Comparison of ENCODE assay signal across 7 cellular contexts in the genomic region with DNA sequence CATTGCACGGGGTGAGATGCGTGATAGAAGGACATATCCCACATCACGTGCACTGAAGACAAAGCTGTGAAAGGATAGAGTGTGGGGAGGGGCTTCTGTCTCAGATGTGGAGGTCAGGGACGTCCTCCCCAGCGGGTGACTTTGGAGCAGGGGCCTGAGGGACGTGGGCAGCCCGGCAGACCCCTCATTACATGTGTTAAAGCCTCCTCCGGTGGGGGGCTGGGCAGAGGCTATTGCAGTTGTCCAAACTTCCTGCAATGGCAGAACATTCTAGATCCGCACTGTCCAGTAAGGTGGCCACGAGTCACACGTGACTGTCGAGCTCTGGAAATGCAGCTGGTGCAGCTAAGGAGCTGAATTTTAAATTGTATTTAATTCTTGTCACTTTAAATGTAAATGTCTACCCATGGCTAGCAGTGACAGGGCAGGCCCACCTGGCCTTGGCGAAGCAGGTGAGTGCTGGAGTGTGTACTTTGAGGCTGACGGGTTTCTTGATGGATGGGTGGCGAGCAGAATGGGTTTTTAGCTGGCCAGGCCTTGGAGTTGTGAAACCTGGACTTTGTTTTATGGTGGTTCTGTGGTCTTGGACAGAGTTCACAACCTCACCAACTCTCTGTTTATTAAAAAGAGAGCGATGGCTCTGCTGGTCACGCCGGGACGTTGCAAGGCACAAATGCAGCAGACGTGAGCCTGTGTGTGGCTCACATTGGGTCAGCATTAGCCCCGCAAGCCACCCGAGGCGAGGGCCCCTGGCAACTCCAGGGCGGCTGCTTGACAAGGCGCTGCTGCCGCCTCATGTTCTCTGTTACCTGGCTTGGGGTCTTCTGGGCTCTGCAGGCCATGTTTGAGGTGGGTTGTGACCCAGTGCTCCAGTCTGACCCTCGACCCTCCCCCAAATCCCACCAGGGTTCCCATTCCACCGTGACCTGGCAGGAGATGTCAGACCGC.
A peak's percentile ranks its signal among the peaks of the same experiment; 100 is the strongest.
DNase-seq lines count a peak whose midpoint lies in the region; ATAC-seq and TF ChIP-seq lines count a peak whose summit lies in the region.
"Not testable (repeated sequence)": the region's sequence is repeated elsewhere in the genome, so short reads cannot be mapped to it uniquely, and the experiment has no call there.

No MANE protein-coding gene starts in this region.

- in situ Hi-C loops in transverse colon (cut with MboI; ENCODE audit: low pct_ligation_motif_present in 1 of 4, low pct_unique_long_range_greater_than_20kb in 1 of 4, low sequenced_read_pairs in 3 of 4): not testable (repeated sequence)

- not testable (repeated sequence) for H3K79me2 ChIP-seq in HCT116 (ENCODE audit: insufficient read depth, low read length); Loucy (ENCODE audit: insufficient read depth, low read length); neural progenitor cell (ENCODE audit: low read depth)

- not testable (repeated sequence) for H3K9ac ChIP-seq in HCT116 (ENCODE audit: low read length); Loucy (ENCODE audit: low read depth, low read length, poor library complexity, severe bottlenecking); neural progenitor cell
- H3K9ac ChIP-seq in liver (ENCODE audit: low read depth in 1 of 2, low read length in 2 of 2): peak overlapping the region in 1 of 2 donors; percentile 39

- not testable (repeated sequence) for H2AFZ ChIP-seq in HCT116 (ENCODE audit: low read depth, low read length, poor library complexity, severe bottlenecking); neural progenitor cell (replicated peaks)
- peak overlapping the region; percentile 83 for H2AFZ ChIP-seq in Loucy (ENCODE audit: low read length)

- H4K20me1 ChIP-seq in HCT116 (ENCODE audit: insufficient read depth); Loucy (ENCODE audit: insufficient read depth, low read length, poor library complexity, severe bottlenecking); neural progenitor cell (ENCODE audit: low read depth): not testable (repeated sequence)

- H3K27me3 Mint-ChIP-seq in T-helper 1 cell treated with Interleukin-12 subunit alpha and Interleukin-12 subunit beta and Interleukin-4 antibody, amounts not matched to agents 30 μg/mL and 1 μg/mL, for 36 hours (ENCODE audit: low read depth); neural progenitor cell (ENCODE audit: insufficient read depth, low read depth): not testable (repeated sequence)

- not testable (repeated sequence) for H3K4me1 Mint-ChIP-seq in T-helper 1 cell treated with Interleukin-12 subunit alpha and Interleukin-12 subunit beta and Interleukin-4 antibody, amounts not matched to agents 30 μg/mL and 1 μg/mL, for 36 hours (ENCODE audit: low read depth)
- H3K4me1 Mint-ChIP-seq in neural progenitor cell: peaks cover 22% of the 10 kb centered on the region

- H3K4me3 Mint-ChIP-seq in T-helper 1 cell treated with Interleukin-12 subunit alpha and Interleukin-12 subunit beta and Interleukin-4 antibody, amounts not matched to agents 30 μg/mL and 1 μg/mL, for 36 hours; neural progenitor cell: not testable (repeated sequence)

- H3K27me3 ChIP-seq in HCT116 (ENCODE audit: insufficient read depth, low read length); Loucy (ENCODE audit: insufficient read depth, low read length, poor library complexity, severe bottlenecking); right atrium auricular region; liver (ENCODE audit: control insufficient read depth in 4 of 4, insufficient read depth in 4 of 4, low read length in 3 of 4); neural progenitor cell; transverse colon: not testable (repeated sequence)

- intact Hi-C loops in HCT116 (cut with micrococcal nuclease): loop anchor here (5.0 kb wide), 1 partner anchor 88 kb away; no protein-coding TSS in a partner anchor
- intact Hi-C loops in transverse colon (cut with DNase I; ENCODE audit: low total_unique reads): not testable (repeated sequence)

- not testable (repeated sequence) for H3K9me2 ChIP-seq in HCT116 (ENCODE audit: insufficient read depth); Loucy (replicated peaks; ENCODE audit: low read depth, low read length)

- TF ChIP-seq POLR2A in HCT116 (IDR thresholded peaks at IDR 0.05; ENCODE audit: borderline replicate concordance, extremely low read depth, insufficient read depth, insufficient read length); transverse colon (IDR thresholded peaks at IDR 0.05): not testable (repeated sequence)

- H3K4me1 ChIP-seq in HCT116 (ENCODE audit: control insufficient read depth in 1 of 2, insufficient read depth in 2 of 2, low read length in 2 of 2); Loucy (ENCODE audit: insufficient read depth, low read length, poor library complexity, severe bottlenecking); neural progenitor cell: not testable (repeated sequence)
- H3K4me1 ChIP-seq in right atrium auricular region (peaks cover 0 to 10% of the 10 kb centered on the region in 2 donors), liver (ENCODE audit: control insufficient read depth in 4 of 4, insufficient read depth in 4 of 4, low read length in 3 of 4) (peaks cover 0 to 19% (median 8%) of the 10 kb centered on the region in 4 donors), transverse colon (peaks cover 0 to 12% (median 5%) of the 10 kb centered on the region in 4 donors)

- H3K27ac ChIP-seq in HCT116 (ENCODE audit: low read depth, low read length); right atrium auricular region; neural progenitor cell: not testable (repeated sequence)
- H3K27ac ChIP-seq in liver (ENCODE audit: low read depth in 1 of 2, low read length in 2 of 2): peak overlapping the region; percentile 80 to 84
- H3K27ac ChIP-seq in transverse colon: peak overlapping the region in 3 of 4 donors; percentile 8 to 49 (median 39)

- H3F3A ChIP-seq in Loucy (ENCODE audit: low read depth); neural progenitor cell (ENCODE audit: low read depth): not testable (repeated sequence)

- POLR2A ChIA-PET in HCT116 (lab: Charles Lee): not testable (repeated sequence)

- RAD21 ChIA-PET in HCT116 (lab: Charles Lee; ENCODE audit: low non-redundant PET in 1 of 2, low total read pairs in 2 of 2, uncharacterized antibody in 2 of 2, unreplicated experiment in 2 of 2): not testable (repeated sequence)

- not testable (repeated sequence) for DNase-seq in HCT116 (ENCODE audit: low read depth, low spot score); neural progenitor cell (ENCODE audit: low spot score); transverse colon
- peak; percentile 28 for DNase-seq in right atrium auricular region (ENCODE audit: low spot score)

- TF ChIP-seq CTCF in HCT116 (IDR thresholded peaks at IDR 0.05 in 2 of 3, conservative IDR thresholded peaks at IDR 0.05 in 1 of 3; ENCODE audit: borderline replicate concordance in 1 of 3, insufficient read depth in 1 of 3, low read depth in 2 of 3, low read length in 2 of 3); Loucy (conservative IDR thresholded peaks at IDR 0.05; ENCODE audit: low read length); right atrium auricular region (IDR thresholded peaks at IDR 0.05); neural progenitor cell (IDR thresholded peaks at IDR 0.05); transverse colon (IDR thresholded peaks at IDR 0.05): not testable (repeated sequence)
- TF ChIP-seq CTCF in liver (IDR thresholded peaks at IDR 0.05; ENCODE audit: low read depth, low read length, missing input control): peak; percentile 16

- H3K36me3 ChIP-seq in HCT116 (ENCODE audit: control insufficient read depth in 1 of 2, insufficient read depth in 2 of 2, low read length in 2 of 2); Loucy (ENCODE audit: insufficient read depth, low read length); right atrium auricular region; liver (ENCODE audit: control insufficient read depth in 4 of 4, insufficient read depth in 3 of 4, low read depth in 1 of 4, low read length in 3 of 4); neural progenitor cell; transverse colon: not testable (repeated sequence)

- H3K27ac Mint-ChIP-seq in T-helper 1 cell treated with Interleukin-12 subunit alpha and Interleukin-12 subunit beta and Interleukin-4 antibody, amounts not matched to agents 30 μg/mL and 1 μg/mL, for 36 hours: peak overlapping the region; percentile 49
- H3K27ac Mint-ChIP-seq in neural progenitor cell: peak overlapping the region; percentile 83

- not testable (repeated sequence) for BruUV-seq in HCT116 (replicated peaks; lab: Mats Ljungman, UMichigan)

- TF ChIP-seq EP300 in transverse colon (IDR thresholded peaks at IDR 0.05; ENCODE audit: low read depth): not testable (repeated sequence)

- H3K36me3 Mint-ChIP-seq in T-helper 1 cell treated with Interleukin-12 subunit alpha and Interleukin-12 subunit beta and Interleukin-4 antibody, amounts not matched to agents 30 μg/mL and 1 μg/mL, for 36 hours (ENCODE audit: low read depth); neural progenitor cell: not testable (repeated sequence)

- H3K9me3 Mint-ChIP-seq in T-helper 1 cell treated with Interleukin-12 subunit alpha and Interleukin-12 subunit beta and Interleukin-4 antibody, amounts not matched to agents 30 μg/mL and 1 μg/mL, for 36 hours; neural progenitor cell: not testable (repeated sequence)

- peak overlapping the region; percentile 25 for H3K4me2 ChIP-seq in HCT116 (ENCODE audit: low read length)
- H3K4me2 ChIP-seq in Loucy (ENCODE audit: low read depth, low read length, poor library complexity, severe bottlenecking); neural progenitor cell: not testable (repeated sequence)

- not testable (repeated sequence) for ATAC-seq in HCT116

- H3K4me3 ChIP-seq in HCT116 (replicated peaks in 1 of 2; ENCODE audit: low read depth in 1 of 2, low read length in 2 of 2); Loucy (ENCODE audit: low read length, poor library complexity, severe bottlenecking); right atrium auricular region; liver (ENCODE audit: low read depth in 1 of 3, low read length in 3 of 3); neural progenitor cell; transverse colon: not testable (repeated sequence)

- 53% methylated on average over 28 of the region's 29 CpGs for WGBS in liver
- 50 to 85% methylated on average over 2 to 26 of the region's 29 CpGs for whole genome bisulfite sequencing in transverse colon (ENCODE audit: low coverage in 1 of 2), 2 donors

- not testable (repeated sequence) for TF ChIP-seq RAD21 in HCT116 (IDR thresholded peaks at IDR 0.05; ENCODE audit: low read depth)
- TF ChIP-seq RAD21 in liver (IDR thresholded peaks at IDR 0.05): peak; percentile 38 to 58

- not testable (repeated sequence) for H3K9me3 ChIP-seq in HCT116 (ENCODE audit: control insufficient read depth in 1 of 2, insufficient read depth in 1 of 2, low read depth in 1 of 2, low read length in 2 of 2); Loucy (ENCODE audit: insufficient read depth, low read depth, low read length); right atrium auricular region; liver (ENCODE audit: control insufficient read depth in 4 of 4, low read length in 3 of 4); neural progenitor cell (ENCODE audit: low read depth); transverse colon

- CTCF ChIA-PET in HCT116 (lab: Charles Lee): not testable (repeated sequence)
